8 cellular contexts compared by ENCODE assay signal in the genomic region with DNA sequence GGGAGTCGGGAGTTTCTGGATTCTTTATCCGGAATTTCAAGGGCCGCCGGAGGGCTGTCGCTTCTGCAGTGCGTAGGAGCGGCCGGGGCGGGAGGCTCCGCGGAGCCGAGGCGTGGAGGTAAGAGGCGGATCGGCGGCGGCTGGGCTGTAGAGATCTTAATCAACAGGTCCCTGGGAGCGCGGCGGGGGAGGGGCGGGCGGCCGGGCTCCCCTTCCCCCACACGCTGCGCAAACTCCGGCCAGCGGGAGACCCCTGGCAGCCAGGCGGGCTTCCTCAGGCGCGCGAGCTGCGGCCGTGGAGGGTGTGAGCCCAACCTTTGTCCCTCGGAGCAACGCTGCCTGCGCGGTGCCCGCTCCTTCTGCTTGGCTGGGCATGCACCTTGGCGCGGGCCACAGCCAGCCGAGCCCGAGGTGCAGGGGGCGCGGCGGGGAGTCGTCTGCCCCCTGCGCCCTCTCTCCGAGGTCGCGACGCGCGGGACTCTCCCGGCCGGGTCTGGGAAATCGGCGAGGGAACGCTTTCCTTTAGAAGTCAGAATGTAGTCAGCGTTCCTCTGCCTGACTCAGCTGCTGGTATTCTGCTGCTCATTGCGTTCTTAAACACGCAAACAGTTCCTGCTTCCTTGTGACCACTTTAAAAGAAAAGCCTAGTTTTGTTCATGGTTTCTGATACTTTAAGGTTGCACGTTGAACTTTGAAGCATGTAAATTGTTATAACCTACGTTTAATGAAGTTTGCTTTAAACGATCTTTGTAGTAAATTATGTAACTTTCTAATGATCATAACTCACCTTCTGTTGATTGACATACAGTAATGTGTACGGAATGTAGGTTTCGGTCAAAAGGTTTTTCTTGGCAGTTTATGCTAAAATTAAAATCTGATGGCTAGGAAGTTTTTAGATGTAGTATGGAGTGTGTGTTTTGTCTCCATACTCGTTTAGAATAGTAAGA. TPM values are rescaled to one million over a fixed set of nuclear protein-coding genes. Genes with fewer than 3 reads are reported as not detected.
DNase-seq lines count a peak whose midpoint lies in the region; ATAC-seq, FAIRE-seq and TF ChIP-seq lines count a peak whose summit lies in the region.

PALS1 (plus strand) TSS at position 20 of the 947 bp plus-strand sequence. CDS start 37,736 bp downstream, outside the sequence.

- H3K27ac ChIP-seq in Panc1 (ENCODE audit: low read length), result peak within 1 kb of the TSS; percentile 99
- H3K27ac ChIP-seq in breast epithelium, result peak within 1 kb of the TSS; percentile 99
- peak within 1 kb of the TSS; percentile 64 for H3K27ac ChIP-seq in iPS-20b (ENCODE audit: low read length)
- peak within 1 kb of the TSS; percentile 97 to 99 (median 99) for H3K27ac ChIP-seq in sigmoid colon

- H3K9me3 ChIP-seq in Panc1 (ENCODE audit: control insufficient read depth, insufficient read depth, low read depth, low read length) (no peaks in the 10 kb centered on the region), breast epithelium (no peaks in the 10 kb centered on the region), iPS-20b (ENCODE audit: insufficient read depth, low read depth, low read length) (no peaks in the 10 kb centered on the region), sigmoid colon (no peaks in the 10 kb centered on the region)

- H3K27me3 ChIP-seq in Panc1 (ENCODE audit: control insufficient read depth, insufficient read depth, low read length), result no peaks in the 10 kb centered on the region
- no peaks in the 10 kb centered on the region for H3K27me3 ChIP-seq in breast epithelium
- H3K27me3 ChIP-seq in iPS-20b (ENCODE audit: insufficient read depth, low read length), result peaks cover 30% of the 10 kb centered on the region
- no peaks in the 10 kb centered on the region for H3K27me3 ChIP-seq in sigmoid colon

- BruUV-seq in Calu3 (replicated peaks; lab: Mats Ljungman, UMichigan) (no TSS peak), Panc1 (replicated peaks; lab: Mats Ljungman, UMichigan) (no TSS peak)

- H3K36me3 ChIP-seq in Panc1 (ENCODE audit: control insufficient read depth, insufficient read depth, low read length) (no peaks in the 10 kb centered on the region; the same call in 1 of the 2 replicates), breast epithelium (no peaks in the 10 kb centered on the region), iPS-20b (ENCODE audit: insufficient read depth, low read depth, low read length) (no peaks in the 10 kb centered on the region), sigmoid colon (no peaks in the 10 kb centered on the region)

- POLR2A ChIA-PET in Panc1 (lab: Charles Lee), result no interaction called here

- peak; percentile 40 for ATAC-seq in HG03342 (IDR thresholded peaks at IDR 0.05; ENCODE audit: unreplicated experiment)
- ATAC-seq in Panc1, result peak; percentile 83

- CTCF ChIA-PET in Calu3 (lab: Charles Lee) (interaction anchor here (0.6 to 1.5 kb wide), 3 partner anchors 9 to 104 kb away, joined by 3 to 4 read pairs (median 3); no protein-coding TSS in a partner anchor), Panc1 (lab: Charles Lee) (no interaction called here)

- TF ChIP-seq EP300 in sigmoid colon (IDR thresholded peaks at IDR 0.05), result peak in 1 of 4 donors; percentile 10

- peaks cover 37% of the 10 kb centered on the region for H3K36me3 Mint-ChIP-seq in Calu3 (ENCODE audit: insufficient read depth, unreplicated experiment)

- H3K9ac ChIP-seq in iPS-20b (ENCODE audit: low read depth, low read length), result peak within 1 kb of the TSS; percentile 89

- peak; percentile 76 for FAIRE-seq in GM19239 (lab: Jason Lieb, UNC)

- peaks cover 22% of the 10 kb centered on the region for H3K4me1 Mint-ChIP-seq in Calu3 (ENCODE audit: low read depth, unreplicated experiment)

- intact Hi-C loops in Calu3 (cut with micrococcal nuclease; ENCODE audit: unreplicated experiment) (loop anchor here (2.0 to 5.0 kb wide), 2 partner anchors 55 to 74 kb away; no protein-coding TSS in a partner anchor), Panc1 (cut with micrococcal nuclease; ENCODE audit: unreplicated experiment) (loop anchor here (2.0 kb wide), 1 partner anchor 53 kb away; the partner anchor contains the start of gene GARIN2), breast epithelium (cut with DNase I; ENCODE audit: low total_unique reads) (no loop called here), sigmoid colon (cut with DNase I) (loop anchor here (2.0 to 5.0 kb wide), 3 partner anchors 46 to 735 kb away; partner anchors contain the start of gene ATP6V1D)

- H3K27me3 Mint-ChIP-seq in Calu3 (ENCODE audit: unreplicated experiment), result no peaks in the 10 kb centered on the region

- TF ChIP-seq POLR2A in breast epithelium (IDR thresholded peaks at IDR 0.05) (peak; percentile 23), sigmoid colon (IDR thresholded peaks at IDR 0.05) (peak in 1 of 2 donors; percentile 66)

- no peaks in the 10 kb centered on the region for H3K9me3 Mint-ChIP-seq in Calu3 (ENCODE audit: low read depth, unreplicated experiment)

- H3K4me1 ChIP-seq in Panc1 (ENCODE audit: control insufficient read depth, insufficient read depth, low read length), result peaks cover 24% of the 10 kb centered on the region
- no peaks in the 10 kb centered on the region for H3K4me1 ChIP-seq in breast epithelium
- H3K4me1 ChIP-seq in iPS-20b (ENCODE audit: insufficient read depth, low read length), result peaks cover 5% of the 10 kb centered on the region
- peaks cover 0 to 31% (median 17%) of the 10 kb centered on the region in 4 donors for H3K4me1 ChIP-seq in sigmoid colon

- in situ Hi-C loops in Panc1 (cut with HindIII; ENCODE audit: low pct_unique_long_range_greater_than_20kb, low sequenced_read_pairs), result no loop called here

- peak; percentile 49 for DNase-seq in Calu3
- peak; percentile 21 for DNase-seq in GM19239 (ENCODE audit: insufficient read length, low spot score)
- no peak for DNase-seq in Panc1 (ENCODE audit: low read depth, low spot score)
- no peak for DNase-seq in breast epithelium (ENCODE audit: low spot score in 2 of 2)
- DNase-seq in sigmoid colon, result peak; percentile 80
- DNase-seq in RPMI8226, result no peak

- WGBS in sigmoid colon, 2 donors, result 0% methylated on average over 67 of the region's 67 CpGs

- TF ChIP-seq CTCF in Calu3 (IDR thresholded peaks at IDR 0.05; ENCODE audit: unreplicated experiment) (no peak), Panc1 (IDR thresholded peaks at IDR 0.05) (no peak), breast epithelium (IDR thresholded peaks at IDR 0.05) (no peak), sigmoid colon (IDR thresholded peaks at IDR 0.05) (no peak)

- H3K4me3 Mint-ChIP-seq in Calu3 (ENCODE audit: low read depth, unreplicated experiment), result peak within 1 kb of the TSS; percentile 73

- peak within 1 kb of the TSS; percentile 79 for H3K4me3 ChIP-seq in Panc1 (ENCODE audit: low read depth in 2 of 2, low read length in 2 of 2)
- H3K4me3 ChIP-seq in breast epithelium, result peak within 1 kb of the TSS; percentile 79 to 94 (median 90)
- peak within 1 kb of the TSS; percentile 98 for H3K4me3 ChIP-seq in iPS-20b (ENCODE audit: low read length)
- H3K4me3 ChIP-seq in sigmoid colon, result peak within 1 kb of the TSS; percentile 74 to 88 (median 82)

- H3K27ac Mint-ChIP-seq in Calu3 (ENCODE audit: unreplicated experiment), result peak within 1 kb of the TSS; percentile 63

RNA-seq across cellular contexts. Expression of gene PALS1, which starts in this region (rescaled TPM):
- total RNA-seq in Calu3 (2022) (35.0 and 40.4 TPM in 2 replicates), Panc1 (2021; ENCODE audit: unreplicated experiment) (52.6 TPM), breast epithelium (10 to 100 TPM; 15.4 to 41.3 (median 27.2) TPM), sigmoid colon (10 to 100 TPM; 20.2 to 29.4 (median 23.0) TPM)
- polyA plus RNA-seq in Panc1 (2012; ENCODE audit: insufficient read length), result 23.0 TPM
- 10 to 100 TPM; 10.8 to 35.8 (median 19.8) TPM for polyA plus RNA-seq in sigmoid colon

Comparison
In these comparisons a context has a peak if more than half of its experiments do, and no peak if none do; other contexts are left out.
1. DNase-seq: peak in Calu3 (single experiment), GM19239 (single experiment) and sigmoid colon (single experiment); none in Panc1 (single experiment), breast epithelium (0 of 2) and RPMI8226 (single experiment).
2. Peak in every context shown above with its lines, with median percentiles within 50 percentile points of each other: H3K27ac ChIP-seq and H3K4me3 ChIP-seq.